In the genomic region with DNA sequence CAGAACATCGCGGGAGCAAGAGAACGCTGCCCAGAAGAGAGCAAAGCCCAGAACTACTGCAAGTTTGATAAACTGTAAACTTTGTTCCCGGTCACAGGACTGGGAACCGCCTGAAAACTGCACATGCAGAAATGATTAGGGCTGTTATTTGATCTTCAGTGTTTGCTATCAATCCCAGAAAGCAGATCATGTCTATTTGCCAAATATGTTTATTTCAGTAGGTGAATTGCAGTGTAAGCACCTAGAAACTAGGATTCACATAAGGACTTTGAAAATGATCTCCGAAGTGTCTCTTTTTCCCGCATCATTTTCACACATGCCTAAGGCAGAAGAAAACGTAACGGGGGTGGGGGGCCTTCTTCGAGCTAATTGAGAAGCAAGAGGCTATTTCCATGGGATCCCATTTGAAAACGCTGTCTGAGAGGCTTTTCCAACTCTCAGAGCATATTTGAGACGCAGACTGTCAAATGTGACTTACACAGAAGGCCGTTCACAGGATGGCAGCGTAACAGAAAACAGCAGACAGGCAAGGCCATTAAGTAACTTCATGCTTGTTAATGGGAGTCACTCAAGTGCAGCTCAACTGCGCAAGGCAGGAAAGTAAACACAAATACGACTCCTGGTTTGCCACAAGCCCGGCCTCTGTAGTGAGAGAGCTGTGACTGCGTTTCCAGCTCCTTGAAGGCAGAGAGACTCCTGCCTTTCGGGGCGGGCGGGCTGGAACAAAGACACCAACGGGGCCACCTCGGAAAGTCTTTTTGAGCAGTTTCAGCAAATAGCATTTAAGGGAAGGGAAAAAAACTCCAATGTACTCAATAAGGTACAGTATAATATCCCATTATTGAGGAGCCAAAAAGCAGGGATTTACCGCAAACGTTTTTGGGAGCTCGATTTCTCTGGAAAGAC, we compare ENCODE assay signal across 1 cellular context.
TF ChIP-seq lines count a peak whose summit lies in the region.

No MANE protein-coding gene starts in this region.

TF ChIP-seq in HepG2, 621 proteins besides CTCF, POLR2A, EP300 and RAD21 (continued from another document and continues in another):
- TF ChIP-seq SIN3B (IDR thresholded peaks at IDR 0.05; ENCODE audit: low read length) (no peak), FOXO4 (CRISPR knock-in tag; conservative IDR thresholded peaks at IDR 0.05) (peak; percentile 99), ZNF557 (CRISPR knock-in tag; IDR thresholded peaks at IDR 0.05) (no peak; the same call in 1 of the 2 replicates), HMGA1 (CRISPR knock-in tag; conservative IDR thresholded peaks at IDR 0.05) (no peak), KDM5A (IDR thresholded peaks at IDR 0.05; ENCODE audit: borderline replicate concordance, low read length) (no peak), KDM1A (CRISPR knock-in tag; IDR thresholded peaks at IDR 0.05) (no peak), ZSCAN12 (CRISPR knock-in tag; IDR thresholded peaks at IDR 0.05) (no peak), DBP (CRISPR knock-in tag; IDR thresholded peaks at IDR 0.05; ENCODE audit: not compliant biosample characterization) (no peak), PRMT3 (CRISPR knock-in tag; IDR thresholded peaks at IDR 0.05; ENCODE audit: borderline replicate concordance, low read depth) (0 out of 2 replicates have a peak, but pooled peaks have one; percentile 60), CCAR2 (optimal IDR thresholded peaks at IDR 0.05; ENCODE audit: low read depth, low read length) (no peak), RXRA (CRISPR knock-in tag; IDR thresholded peaks at IDR 0.05) (peak; percentile 76), ZKSCAN5 (CRISPR knock-in tag; IDR thresholded peaks at IDR 0.05) (no peak), ZBTB8A (CRISPR knock-in tag; IDR thresholded peaks at IDR 0.05; ENCODE audit: borderline replicate concordance, low read depth) (peak; percentile 46; the same call in 1 of the 2 replicates), ZNF441 (CRISPR knock-in tag; IDR thresholded peaks at IDR 0.05; ENCODE audit: borderline replicate concordance) (no peak), ZFYVE20 (CRISPR knock-in tag; IDR thresholded peaks at IDR 0.05; ENCODE audit: borderline replicate concordance, low read depth) (no peak), ZNF230 (CRISPR knock-in tag; IDR thresholded peaks at IDR 0.05) (peak; percentile 71; the same call in 1 of the 2 replicates), CHD2 (IDR thresholded peaks at IDR 0.05; ENCODE audit: low read depth, low read length) (no peak), ZNF256 (CRISPR knock-in tag; conservative IDR thresholded peaks at IDR 0.05) (peak; percentile 27; the same call in 1 of the 2 replicates), ZNF577 (CRISPR knock-in tag; IDR thresholded peaks at IDR 0.05; ENCODE audit: borderline replicate concordance, low read depth) (no peak), ZNF552 (CRISPR knock-in tag; IDR thresholded peaks at IDR 0.05; ENCODE audit: borderline replicate concordance) (no peak; the same call in 1 of the 2 replicates), FLYWCH1 (CRISPR knock-in tag; IDR thresholded peaks at IDR 0.05) (no peak), MED13 (CRISPR knock-in tag; IDR thresholded peaks at IDR 0.05) (no peak; the same call in 1 of the 2 replicates), ZNF264 (CRISPR knock-in tag; IDR thresholded peaks at IDR 0.05) (peak; percentile 29), YEATS4 (CRISPR knock-in tag; IDR thresholded peaks at IDR 0.05; ENCODE audit: borderline replicate concordance) (peak; percentile 71; the same call in 1 of the 2 replicates), ZNF615 (CRISPR knock-in tag; IDR thresholded peaks at IDR 0.05; ENCODE audit: borderline replicate concordance) (no peak), EEA1 (CRISPR knock-in tag; IDR thresholded peaks at IDR 0.05; ENCODE audit: borderline replicate concordance) (no peak), ZNF816 (CRISPR knock-in tag; IDR thresholded peaks at IDR 0.05; ENCODE audit: borderline replicate concordance) (0 out of 2 replicates have a peak, but pooled peaks have one; percentile 84), RBFOX2 (IDR thresholded peaks at IDR 0.05; ENCODE audit: low read depth, low read length) (peak; percentile 47; the same call in 1 of the 2 replicates), ATF1 (CRISPR knock-in tag; IDR thresholded peaks at IDR 0.05) (peak; percentile 49; the same call in 1 of the 2 replicates), GTF2F1 (IDR thresholded peaks at IDR 0.05; ENCODE audit: low read length) (no peak), ISX (CRISPR knock-in tag; conservative IDR thresholded peaks at IDR 0.05) (no peak), HNRNPUL1 (IDR thresholded peaks at IDR 0.05; ENCODE audit: low read depth, low read length) (no peak), FOSL1 (CRISPR knock-in tag; IDR thresholded peaks at IDR 0.05; ENCODE audit: borderline replicate concordance) (no peak), PHF5A (CRISPR knock-in tag; IDR thresholded peaks at IDR 0.05; ENCODE audit: low read depth, unreplicated experiment) (peak; percentile 80), ZSCAN21 (CRISPR knock-in tag; IDR thresholded peaks at IDR 0.05; ENCODE audit: borderline replicate concordance) (peak; percentile 80), ZNF776 (CRISPR knock-in tag; IDR thresholded peaks at IDR 0.05) (peak; percentile 34; the same call in 1 of the 2 replicates), NFYB (CRISPR knock-in tag; IDR thresholded peaks at IDR 0.05) (peak; percentile 36; the same call in 1 of the 2 replicates), CBX5 (CRISPR knock-in tag; IDR thresholded peaks at IDR 0.05; ENCODE audit: borderline replicate concordance) (peak; percentile 81; the same call in 1 of the 2 replicates)
- TF ChIP-seq, protein P1, sequence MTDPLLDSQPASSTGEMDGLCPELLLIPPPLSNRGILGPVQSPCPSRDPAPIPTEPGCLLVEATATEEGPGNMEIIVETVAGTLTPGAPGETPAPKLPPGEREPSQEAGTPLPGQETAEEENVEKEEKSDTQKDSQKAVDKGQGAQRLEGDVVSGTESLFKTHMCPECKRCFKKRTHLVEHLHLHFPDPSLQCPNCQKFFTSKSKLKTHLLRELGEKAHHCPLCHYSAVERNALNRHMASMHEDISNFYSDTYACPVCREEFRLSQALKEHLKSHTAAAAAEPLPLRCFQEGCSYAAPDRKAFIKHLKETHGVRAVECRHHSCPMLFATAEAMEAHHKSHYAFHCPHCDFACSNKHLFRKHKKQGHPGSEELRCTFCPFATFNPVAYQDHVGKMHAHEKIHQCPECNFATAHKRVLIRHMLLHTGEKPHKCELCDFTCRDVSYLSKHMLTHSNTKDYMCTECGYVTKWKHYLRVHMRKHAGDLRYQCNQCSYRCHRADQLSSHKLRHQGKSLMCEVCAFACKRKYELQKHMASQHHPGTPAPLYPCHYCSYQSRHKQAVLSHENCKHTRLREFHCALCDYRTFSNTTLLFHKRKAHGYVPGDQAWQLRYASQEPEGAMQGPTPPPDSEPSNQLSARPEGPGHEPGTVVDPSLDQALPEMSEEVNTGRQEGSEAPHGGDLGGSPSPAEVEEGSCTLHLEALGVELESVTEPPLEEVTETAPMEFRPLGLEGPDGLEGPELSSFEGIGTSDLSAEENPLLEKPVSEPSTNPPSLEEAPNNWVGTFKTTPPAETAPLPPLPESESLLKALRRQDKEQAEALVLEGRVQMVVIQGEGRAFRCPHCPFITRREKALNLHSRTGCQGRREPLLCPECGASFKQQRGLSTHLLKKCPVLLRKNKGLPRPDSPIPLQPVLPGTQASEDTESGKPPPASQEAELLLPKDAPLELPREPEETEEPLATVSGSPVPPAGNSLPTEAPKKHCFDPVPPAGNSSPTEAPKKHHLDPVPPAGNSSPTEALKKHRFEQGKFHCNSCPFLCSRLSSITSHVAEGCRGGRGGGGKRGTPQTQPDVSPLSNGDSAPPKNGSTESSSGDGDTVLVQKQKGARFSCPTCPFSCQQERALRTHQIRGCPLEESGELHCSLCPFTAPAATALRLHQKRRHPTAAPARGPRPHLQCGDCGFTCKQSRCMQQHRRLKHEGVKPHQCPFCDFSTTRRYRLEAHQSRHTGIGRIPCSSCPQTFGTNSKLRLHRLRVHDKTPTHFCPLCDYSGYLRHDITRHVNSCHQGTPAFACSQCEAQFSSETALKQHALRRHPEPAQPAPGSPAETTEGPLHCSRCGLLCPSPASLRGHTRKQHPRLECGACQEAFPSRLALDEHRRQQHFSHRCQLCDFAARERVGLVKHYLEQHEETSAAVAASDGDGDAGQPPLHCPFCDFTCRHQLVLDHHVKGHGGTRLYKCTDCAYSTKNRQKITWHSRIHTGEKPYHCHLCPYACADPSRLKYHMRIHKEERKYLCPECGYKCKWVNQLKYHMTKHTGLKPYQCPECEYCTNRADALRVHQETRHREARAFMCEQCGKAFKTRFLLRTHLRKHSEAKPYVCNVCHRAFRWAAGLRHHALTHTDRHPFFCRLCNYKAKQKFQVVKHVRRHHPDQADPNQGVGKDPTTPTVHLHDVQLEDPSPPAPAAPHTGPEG (CRISPR knock-in tag; IDR thresholded peaks at IDR 0.05), result peak; percentile 97
- TF ChIP-seq, protein P2, sequence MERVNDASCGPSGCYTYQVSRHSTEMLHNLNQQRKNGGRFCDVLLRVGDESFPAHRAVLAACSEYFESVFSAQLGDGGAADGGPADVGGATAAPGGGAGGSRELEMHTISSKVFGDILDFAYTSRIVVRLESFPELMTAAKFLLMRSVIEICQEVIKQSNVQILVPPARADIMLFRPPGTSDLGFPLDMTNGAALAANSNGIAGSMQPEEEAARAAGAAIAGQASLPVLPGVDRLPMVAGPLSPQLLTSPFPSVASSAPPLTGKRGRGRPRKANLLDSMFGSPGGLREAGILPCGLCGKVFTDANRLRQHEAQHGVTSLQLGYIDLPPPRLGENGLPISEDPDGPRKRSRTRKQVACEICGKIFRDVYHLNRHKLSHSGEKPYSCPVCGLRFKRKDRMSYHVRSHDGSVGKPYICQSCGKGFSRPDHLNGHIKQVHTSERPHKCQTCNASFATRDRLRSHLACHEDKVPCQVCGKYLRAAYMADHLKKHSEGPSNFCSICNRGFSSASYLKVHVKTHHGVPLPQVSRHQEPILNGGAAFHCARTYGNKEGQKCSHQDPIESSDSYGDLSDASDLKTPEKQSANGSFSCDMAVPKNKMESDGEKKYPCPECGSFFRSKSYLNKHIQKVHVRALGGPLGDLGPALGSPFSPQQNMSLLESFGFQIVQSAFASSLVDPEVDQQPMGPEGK (CRISPR knock-in tag; IDR thresholded peaks at IDR 0.05), result peak; percentile 77
- TF ChIP-seq, protein P3, sequence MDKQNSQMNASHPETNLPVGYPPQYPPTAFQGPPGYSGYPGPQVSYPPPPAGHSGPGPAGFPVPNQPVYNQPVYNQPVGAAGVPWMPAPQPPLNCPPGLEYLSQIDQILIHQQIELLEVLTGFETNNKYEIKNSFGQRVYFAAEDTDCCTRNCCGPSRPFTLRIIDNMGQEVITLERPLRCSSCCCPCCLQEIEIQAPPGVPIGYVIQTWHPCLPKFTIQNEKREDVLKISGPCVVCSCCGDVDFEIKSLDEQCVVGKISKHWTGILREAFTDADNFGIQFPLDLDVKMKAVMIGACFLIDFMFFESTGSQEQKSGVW (CRISPR knock-in tag; IDR thresholded peaks at IDR 0.05; ENCODE audit: borderline replicate concordance), result no peak
- TF ChIP-seq, protein P4, sequence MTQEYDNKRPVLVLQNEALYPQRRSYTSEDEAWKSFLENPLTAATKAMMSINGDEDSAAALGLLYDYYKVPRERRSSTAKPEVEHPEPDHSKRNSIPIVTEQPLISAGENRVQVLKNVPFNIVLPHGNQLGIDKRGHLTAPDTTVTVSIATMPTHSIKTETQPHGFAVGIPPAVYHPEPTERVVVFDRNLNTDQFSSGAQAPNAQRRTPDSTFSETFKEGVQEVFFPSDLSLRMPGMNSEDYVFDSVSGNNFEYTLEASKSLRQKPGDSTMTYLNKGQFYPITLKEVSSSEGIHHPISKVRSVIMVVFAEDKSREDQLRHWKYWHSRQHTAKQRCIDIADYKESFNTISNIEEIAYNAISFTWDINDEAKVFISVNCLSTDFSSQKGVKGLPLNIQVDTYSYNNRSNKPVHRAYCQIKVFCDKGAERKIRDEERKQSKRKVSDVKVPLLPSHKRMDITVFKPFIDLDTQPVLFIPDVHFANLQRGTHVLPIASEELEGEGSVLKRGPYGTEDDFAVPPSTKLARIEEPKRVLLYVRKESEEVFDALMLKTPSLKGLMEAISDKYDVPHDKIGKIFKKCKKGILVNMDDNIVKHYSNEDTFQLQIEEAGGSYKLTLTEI (CRISPR knock-in tag; conservative IDR thresholded peaks at IDR 0.05), result no peak
- TF ChIP-seq, protein P5, sequence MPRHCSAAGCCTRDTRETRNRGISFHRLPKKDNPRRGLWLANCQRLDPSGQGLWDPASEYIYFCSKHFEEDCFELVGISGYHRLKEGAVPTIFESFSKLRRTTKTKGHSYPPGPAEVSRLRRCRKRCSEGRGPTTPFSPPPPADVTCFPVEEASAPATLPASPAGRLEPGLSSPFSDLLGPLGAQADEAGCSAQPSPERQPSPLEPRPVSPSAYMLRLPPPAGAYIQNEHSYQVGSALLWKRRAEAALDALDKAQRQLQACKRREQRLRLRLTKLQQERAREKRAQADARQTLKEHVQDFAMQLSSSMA (CRISPR knock-in tag; IDR thresholded peaks at IDR 0.05), result no peak
- TF ChIP-seq, protein P6, sequence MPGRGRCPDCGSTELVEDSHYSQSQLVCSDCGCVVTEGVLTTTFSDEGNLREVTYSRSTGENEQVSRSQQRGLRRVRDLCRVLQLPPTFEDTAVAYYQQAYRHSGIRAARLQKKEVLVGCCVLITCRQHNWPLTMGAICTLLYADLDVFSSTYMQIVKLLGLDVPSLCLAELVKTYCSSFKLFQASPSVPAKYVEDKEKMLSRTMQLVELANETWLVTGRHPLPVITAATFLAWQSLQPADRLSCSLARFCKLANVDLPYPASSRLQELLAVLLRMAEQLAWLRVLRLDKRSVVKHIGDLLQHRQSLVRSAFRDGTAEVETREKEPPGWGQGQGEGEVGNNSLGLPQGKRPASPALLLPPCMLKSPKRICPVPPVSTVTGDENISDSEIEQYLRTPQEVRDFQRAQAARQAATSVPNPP (CRISPR knock-in tag; IDR thresholded peaks at IDR 0.05), result 0 out of 2 replicates have a peak, but pooled peaks have one; percentile 58
- TF ChIP-seq, protein P7, sequence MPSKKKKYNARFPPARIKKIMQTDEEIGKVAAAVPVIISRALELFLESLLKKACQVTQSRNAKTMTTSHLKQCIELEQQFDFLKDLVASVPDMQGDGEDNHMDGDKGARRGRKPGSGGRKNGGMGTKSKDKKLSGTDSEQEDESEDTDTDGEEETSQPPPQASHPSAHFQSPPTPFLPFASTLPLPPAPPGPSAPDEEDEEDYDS (CRISPR knock-in tag; IDR thresholded peaks at IDR 0.05), result peak; percentile 66
